Comparison of ENCODE assay signal across 32 cellular contexts in genomic region chr2:32624813-32625212, GRCh38.
"Had no signal": no experiment of that assay in that cellular context is flagged by ENCODE, and none has a peak within 500 bp of the region (broad histone marks: within the 10 kb centered on the region; RNA-seq: fewer than 3 reads in every experiment).

No MANE protein-coding gene starts in this region.

- H3K9me3 Mint-ChIP-seq: activated B cell treated with CpG ODN at 0.5 μM for 24 hours; activated CD8-positive, alpha-beta T cell treated with anti-CD3 and anti-CD28 coated beads for 36 hours; activated naive CD4-positive, alpha-beta T cell treated with anti-CD3 and anti-CD28 coated beads for 36 hours; activated T-cell treated with anti-CD3 and anti-CD28 coated beads, Interleukin-2, amount 50 U/mL, for 4 hours; activated T-helper 2 cell treated with anti-CD3 and anti-CD28 coated beads, Interferon-gamma antibody, Interleukin-2, Interleukin-4, amounts not matched to agents 10 μg/mL and 5 μg/mL and 100 μg/mL, durations not matched to agents 14 hours and 24 hours and 36 hours; effector memory CD8-positive, alpha-beta T cell; T-cell; T-helper 1 cell treated with Interleukin-12 subunit alpha and Interleukin-12 subunit beta and Interleukin-4 antibody, amounts not matched to agents 30 μg/mL and 1 μg/mL, for 36 hours; T-helper 2 cell treated with Interferon-gamma antibody and Interleukin-4, amounts not matched to agents 5 μg/mL and 100 μg/mL, for 36 hours had no signal

- H3K27ac Mint-ChIP-seq: activated B cell treated with CpG ODN at 0.5 μM for 24 hours; activated CD8-positive, alpha-beta T cell treated with anti-CD3 and anti-CD28 coated beads for 36 hours; activated naive CD4-positive, alpha-beta T cell treated with anti-CD3 and anti-CD28 coated beads for 36 hours; activated T-helper 2 cell treated with anti-CD3 and anti-CD28 coated beads, Interferon-gamma antibody, Interleukin-2, Interleukin-4, amounts not matched to agents 10 μg/mL and 5 μg/mL and 100 μg/mL, durations not matched to agents 14 hours and 24 hours and 36 hours; T-cell; T-helper 1 cell treated with Interleukin-12 subunit alpha and Interleukin-12 subunit beta and Interleukin-4 antibody, amounts not matched to agents 30 μg/mL and 1 μg/mL, for 36 hours; T-helper 2 cell treated with Interferon-gamma antibody and Interleukin-4, amounts not matched to agents 5 μg/mL and 100 μg/mL, for 36 hours had no signal

- DNase-seq: activated B cell treated with CpG ODN at 0.5 μM for 24 hours; activated CD4-positive, alpha-beta T cell treated with anti-CD3 and anti-CD28 coated beads for 48 hours; activated CD4-positive, alpha-beta T cell treated with anti-CD3 and anti-CD28 coated beads, Interleukin-2, amount 50 U/mL, for 1 hour; activated CD4-positive, alpha-beta T cell treated with anti-CD3 and anti-CD28 coated beads, Interleukin-2, amount 50 U/mL, for 48 hours; activated CD8-positive, alpha-beta memory T cell treated with anti-CD3 and anti-CD28 coated beads for 24 hours; activated CD8-positive, alpha-beta T cell treated with anti-CD3 and anti-CD28 coated beads for 36 hours; activated effector memory CD4-positive, alpha-beta T cell treated with anti-CD3 and anti-CD28 coated beads, Interleukin-2, amount 50 U/mL, for 16 hours; activated naive CD4-positive, alpha-beta T cell treated with anti-CD3 and anti-CD28 coated beads for 36 hours; activated T-cell treated with anti-CD3 and anti-CD28 coated beads, Interleukin-2, amount 50 U/mL, for 4 hours; amniotic stem cell; anterior cingulate cortex; body of pancreas; caudate nucleus; cortex of kidney; dermis blood vessel endothelial cell; effector CD4-positive, alpha-beta T cell; effector memory CD8-positive, alpha-beta T cell; erythroblast; foreskin keratinocyte; gastrocnemius medialis; glutamatergic neuron; SW 1271; T-cell; T1000; WERI-Rb-1 had no signal

- H3K27me3 ChIP-seq: body of pancreas, esophagus muscularis mucosa, foreskin keratinocyte, gastrocnemius medialis had no signal

- H3K4me3 ChIP-seq: body of pancreas, esophagus muscularis mucosa, gastrocnemius medialis had no signal

- ATAC-seq: activated CD4-positive, CD25-positive, alpha-beta regulatory T cell treated with anti-CD3 and anti-CD28 coated beads, Interleukin-2, amount 50 U/mL, for 24 hours; activated CD8-positive, alpha-beta T cell treated with anti-CD3 and anti-CD28 coated beads for 36 hours; activated T-cell treated with anti-CD3 and anti-CD28 coated beads, Interleukin-2, amount 50 U/mL, for 4 hours; body of pancreas; effector memory CD8-positive, alpha-beta T cell; foreskin keratinocyte; gastrocnemius medialis; T-cell had no signal

- H3K27ac ChIP-seq: body of pancreas, esophagus muscularis mucosa, foreskin keratinocyte, gastrocnemius medialis, WERI-Rb-1 had no signal

- H3K27me3 Mint-ChIP-seq: activated B cell treated with CpG ODN at 0.5 μM for 24 hours; activated CD8-positive, alpha-beta T cell treated with anti-CD3 and anti-CD28 coated beads for 36 hours; activated naive CD8-positive, alpha-beta T cell; effector memory CD8-positive, alpha-beta T cell; T-cell had no signal

- FAIRE-seq: colon had no signal

- H3K9me3 ChIP-seq: body of pancreas, esophagus muscularis mucosa, gastrocnemius medialis had no signal

- H3K4me3 Mint-ChIP-seq: activated B cell treated with CpG ODN at 0.5 μM for 24 hours; activated CD8-positive, alpha-beta T cell treated with anti-CD3 and anti-CD28 coated beads for 36 hours; activated naive CD4-positive, alpha-beta T cell treated with anti-CD3 and anti-CD28 coated beads for 36 hours; activated naive CD8-positive, alpha-beta T cell; activated T-cell treated with anti-CD3 and anti-CD28 coated beads, Interleukin-2, amount 50 U/mL, for 4 hours; effector memory CD8-positive, alpha-beta T cell; T-cell; T-helper 1 cell treated with Interleukin-12 subunit alpha and Interleukin-12 subunit beta and Interleukin-4 antibody, amounts not matched to agents 30 μg/mL and 1 μg/mL, for 36 hours; T-helper 2 cell treated with Interferon-gamma antibody and Interleukin-4, amounts not matched to agents 5 μg/mL and 100 μg/mL, for 36 hours had no signal
